In the genomic region with DNA sequence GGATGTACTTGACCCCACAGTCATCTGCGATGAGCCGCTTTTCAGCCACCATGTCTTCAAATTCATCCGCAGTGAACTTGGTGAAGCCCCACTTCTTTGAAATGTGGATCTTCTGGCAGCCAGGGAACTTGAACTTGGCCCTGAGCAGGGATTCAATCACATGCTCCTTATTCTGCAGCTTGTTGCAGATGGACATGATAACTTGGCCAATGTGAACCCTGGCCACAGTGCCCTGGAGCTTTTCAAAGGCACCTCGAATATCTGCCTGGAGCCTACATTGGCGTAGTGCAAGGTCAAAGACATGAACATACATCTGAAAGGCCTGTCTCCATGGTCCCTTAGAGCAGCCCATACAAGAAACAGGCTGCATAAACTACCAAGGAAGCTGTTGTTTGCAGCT, we compare ENCODE assay signal across 12 cellular contexts. TPM values are rescaled to one million over a fixed set of nuclear protein-coding genes. Genes with fewer than 3 reads are reported as not detected.
DNase-seq lines count a peak whose midpoint lies in the region; ATAC-seq lines count a peak whose summit lies in the region.
"Had no signal": no experiment of that assay in that cellular context is flagged by ENCODE, and none has a peak within 500 bp of the region (broad histone marks: within the 10 kb centered on the region; RNA-seq: fewer than 3 reads in every experiment).

No MANE protein-coding gene starts in this region.

- peak overlapping the region; percentile 86 for H3K4me3 Mint-ChIP-seq in stimulated activated naive CD8-positive, alpha-beta T cell treated with anti-CD3 and anti-CD28 coated beads, Interleukin-15, Interleukin-2, amounts not matched to agents 100 ng/mL and 50 ng/mL, for 24 hours
- no peak overlapping the region for H3K4me3 Mint-ChIP-seq in T-helper 17 cell

- no peak for DNase-seq in stimulated activated naive CD8-positive, alpha-beta T cell treated with anti-CD3 and anti-CD28 coated beads, Interleukin-15, Interleukin-2, amounts not matched to agents 100 U/mL and 50 U/mL, for 24 hours
- DNase-seq in T-helper 17 cell (no peak), mesenteric fat pad (ENCODE audit: low spot score) (peak; percentile 59), caudate nucleus (lab: John Stamatoyannopoulos, UW) (no peak)
- DNase-seq: foreskin melanocyte, NCI-H526, substantia nigra had no signal

- no peak overlapping the region for H3K27ac ChIP-seq in caudate nucleus (ENCODE audit: low read depth, low read length)

- H3K9me3 ChIP-seq in T-helper 17 cell (ENCODE audit: control insufficient read depth, low read length, poor library complexity, severe bottlenecking): no peaks in the 10 kb centered on the region
- H3K9me3 ChIP-seq: ovary had no signal

- no peaks in the 10 kb centered on the region for H3K36me3 Mint-ChIP-seq in stimulated activated naive CD8-positive, alpha-beta T cell treated with anti-CD3 and anti-CD28 coated beads, Interleukin-15, Interleukin-2, amounts not matched to agents 100 ng/mL and 50 ng/mL, for 24 hours (ENCODE audit: low read depth)
- no peaks in the 10 kb centered on the region for H3K36me3 Mint-ChIP-seq in T-helper 17 cell (ENCODE audit: low read depth)
- H3K36me3 Mint-ChIP-seq: mesothelial cell of epicardium had no signal

- H3K9me3 Mint-ChIP-seq in stimulated activated naive CD8-positive, alpha-beta T cell treated with anti-CD3 and anti-CD28 coated beads, Interleukin-15, Interleukin-2, amounts not matched to agents 100 ng/mL and 50 ng/mL, for 24 hours: no peaks in the 10 kb centered on the region
- H3K9me3 Mint-ChIP-seq: mesothelial cell of epicardium had no signal

- no peaks in the 10 kb centered on the region for H3K27me3 Mint-ChIP-seq in stimulated activated naive CD8-positive, alpha-beta T cell treated with anti-CD3 and anti-CD28 coated beads, Interleukin-15, Interleukin-2, amounts not matched to agents 100 ng/mL and 50 ng/mL, for 24 hours
- no peaks in the 10 kb centered on the region for H3K27me3 Mint-ChIP-seq in T-helper 17 cell

- ATAC-seq in stimulated activated naive CD8-positive, alpha-beta T cell treated with anti-CD3 and anti-CD28 coated beads, Interleukin-15, Interleukin-2, amounts not matched to agents 100 U/mL and 50 U/mL, for 24 hours: no peak
- no peak for ATAC-seq in T-helper 17 cell
- ATAC-seq in HG02981 (IDR thresholded peaks at IDR 0.05; ENCODE audit: unreplicated experiment): no peak
- ATAC-seq in HG03039 (IDR thresholded peaks at IDR 0.05; ENCODE audit: unreplicated experiment): no peak

- no peak overlapping the region for H3K27ac Mint-ChIP-seq in stimulated activated naive CD8-positive, alpha-beta T cell treated with anti-CD3 and anti-CD28 coated beads, Interleukin-15, Interleukin-2, amounts not matched to agents 100 ng/mL and 50 ng/mL, for 24 hours
- peak overlapping the region; percentile 88 for H3K27ac Mint-ChIP-seq in T-helper 17 cell

- peaks cover 22% of the 10 kb centered on the region for H3K4me1 Mint-ChIP-seq in stimulated activated naive CD8-positive, alpha-beta T cell treated with anti-CD3 and anti-CD28 coated beads, Interleukin-15, Interleukin-2, amounts not matched to agents 100 ng/mL and 50 ng/mL, for 24 hours (ENCODE audit: low read depth)
- H3K4me1 Mint-ChIP-seq in T-helper 17 cell: peaks cover 18% of the 10 kb centered on the region

RNA-seq across cellular contexts. Expression of a gene that starts 1.8 kb away (rescaled TPM):
- 10 to 100 TPM; 21.5 to 23.0 TPM for total RNA-seq in T-helper 17 cell
- total RNA-seq in mesenteric fat pad: 11.3 TPM
